In the genomic region with DNA sequence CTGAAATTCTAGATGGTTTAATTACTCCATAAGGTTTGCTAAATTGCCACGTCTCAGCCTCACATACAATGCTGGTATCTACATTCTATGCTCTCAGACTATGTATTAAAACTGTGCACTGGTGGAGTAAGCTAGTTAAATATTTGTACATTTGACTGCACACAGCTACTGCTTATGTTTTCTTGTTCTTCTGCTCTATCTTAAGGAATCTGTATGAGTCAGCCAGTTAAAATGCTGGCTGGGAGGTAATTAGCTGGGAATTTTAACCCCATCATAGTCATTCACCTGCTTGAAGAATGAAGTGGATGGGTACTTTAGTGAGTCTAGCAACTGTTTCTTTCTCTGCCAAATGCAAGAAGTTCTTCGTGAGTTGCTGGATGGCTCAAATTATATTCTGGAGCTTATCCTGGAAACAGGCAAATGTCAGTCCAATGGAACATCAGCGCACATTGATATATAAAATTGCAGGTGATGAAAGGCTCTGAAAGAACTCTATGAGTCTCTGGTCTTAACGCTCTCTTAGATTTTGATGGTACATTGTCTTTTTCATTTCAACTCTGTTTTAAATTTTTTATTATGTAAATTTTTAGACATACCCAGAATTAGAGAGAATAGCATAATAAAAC, we compare ENCODE assay signal across 1 cellular context.
TF ChIP-seq lines count a peak whose summit lies in the region.

No MANE protein-coding gene starts in this region.

TF ChIP-seq in HEK293, 187 proteins besides CTCF, POLR2A, EP300 and RAD21 (continued from another document):
- TF ChIP-seq, protein P1, sequence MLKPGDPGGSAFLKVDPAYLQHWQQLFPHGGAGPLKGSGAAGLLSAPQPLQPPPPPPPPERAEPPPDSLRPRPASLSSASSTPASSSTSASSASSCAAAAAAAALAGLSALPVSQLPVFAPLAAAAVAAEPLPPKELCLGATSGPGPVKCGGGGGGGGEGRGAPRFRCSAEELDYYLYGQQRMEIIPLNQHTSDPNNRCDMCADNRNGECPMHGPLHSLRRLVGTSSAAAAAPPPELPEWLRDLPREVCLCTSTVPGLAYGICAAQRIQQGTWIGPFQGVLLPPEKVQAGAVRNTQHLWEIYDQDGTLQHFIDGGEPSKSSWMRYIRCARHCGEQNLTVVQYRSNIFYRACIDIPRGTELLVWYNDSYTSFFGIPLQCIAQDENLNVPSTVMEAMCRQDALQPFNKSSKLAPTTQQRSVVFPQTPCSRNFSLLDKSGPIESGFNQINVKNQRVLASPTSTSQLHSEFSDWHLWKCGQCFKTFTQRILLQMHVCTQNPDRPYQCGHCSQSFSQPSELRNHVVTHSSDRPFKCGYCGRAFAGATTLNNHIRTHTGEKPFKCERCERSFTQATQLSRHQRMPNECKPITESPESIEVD (tag by site-specific recombination; IDR thresholded peaks at IDR 0.05), result no peak
- TF ChIP-seq, protein P2, sequence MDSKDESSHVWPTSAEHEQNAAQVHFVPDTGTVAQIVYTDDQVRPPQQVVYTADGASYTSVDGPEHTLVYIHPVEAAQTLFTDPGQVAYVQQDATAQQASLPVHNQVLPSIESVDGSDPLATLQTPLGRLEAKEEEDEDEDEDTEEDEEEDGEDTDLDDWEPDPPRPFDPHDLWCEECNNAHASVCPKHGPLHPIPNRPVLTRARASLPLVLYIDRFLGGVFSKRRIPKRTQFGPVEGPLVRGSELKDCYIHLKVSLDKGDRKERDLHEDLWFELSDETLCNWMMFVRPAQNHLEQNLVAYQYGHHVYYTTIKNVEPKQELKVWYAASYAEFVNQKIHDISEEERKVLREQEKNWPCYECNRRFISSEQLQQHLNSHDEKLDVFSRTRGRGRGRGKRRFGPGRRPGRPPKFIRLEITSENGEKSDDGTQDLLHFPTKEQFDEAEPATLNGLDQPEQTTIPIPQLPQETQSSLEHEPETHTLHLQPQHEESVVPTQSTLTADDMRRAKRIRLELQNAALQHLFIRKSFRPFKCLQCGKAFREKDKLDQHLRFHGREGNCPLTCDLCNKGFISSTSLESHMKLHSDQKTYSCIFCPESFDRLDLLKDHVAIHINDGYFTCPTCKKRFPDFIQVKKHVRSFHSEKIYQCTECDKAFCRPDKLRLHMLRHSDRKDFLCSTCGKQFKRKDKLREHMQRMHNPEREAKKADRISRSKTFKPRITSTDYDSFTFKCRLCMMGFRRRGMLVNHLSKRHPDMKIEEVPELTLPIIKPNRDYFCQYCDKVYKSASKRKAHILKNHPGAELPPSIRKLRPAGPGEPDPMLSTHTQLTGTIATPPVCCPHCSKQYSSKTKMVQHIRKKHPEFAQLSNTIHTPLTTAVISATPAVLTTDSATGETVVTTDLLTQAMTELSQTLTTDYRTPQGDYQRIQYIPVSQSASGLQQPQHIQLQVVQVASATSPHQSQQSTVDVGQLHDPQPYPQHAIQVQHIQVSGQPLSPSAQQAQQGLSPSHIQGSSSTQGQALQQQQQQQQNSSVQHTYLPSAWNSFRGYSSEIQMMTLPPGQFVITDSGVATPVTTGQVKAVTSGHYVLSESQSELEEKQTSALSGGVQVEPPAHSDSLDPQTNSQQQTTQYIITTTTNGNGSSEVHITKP (tag by site-specific recombination; IDR thresholded peaks at IDR 0.05), result no peak
- TF ChIP-seq ZNF423 (tag by site-specific recombination; IDR thresholded peaks at IDR 0.05) (no peak), ZBTB20 (tag by site-specific recombination; IDR thresholded peaks at IDR 0.05) (peak; percentile 50; the same call in 1 of the 2 replicates)
